In the genomic region with DNA sequence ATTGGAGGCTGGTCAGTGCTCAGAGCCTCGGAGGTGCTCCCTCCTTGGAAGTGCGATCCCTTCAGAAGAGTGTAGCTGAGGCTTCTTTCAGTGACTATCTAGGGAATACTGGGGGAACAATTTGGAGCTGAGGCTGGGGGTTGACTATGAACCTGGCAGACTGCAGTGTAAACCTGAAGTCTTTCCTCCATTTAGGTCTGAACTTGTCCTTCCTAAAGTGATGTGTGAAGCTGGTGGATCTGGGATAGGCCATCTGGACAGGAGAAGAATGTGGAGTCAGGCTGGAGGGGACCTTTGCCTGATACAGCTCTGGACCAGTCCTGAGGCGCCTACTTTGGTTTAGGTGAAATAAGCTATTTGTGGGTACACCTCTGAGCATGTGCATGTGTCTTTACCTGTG, we compare ENCODE assay signal across 1 cellular context.
TF ChIP-seq lines count a peak whose summit lies in the region.

No MANE protein-coding gene starts in this region.

TF ChIP-seq in GM23338, 12 proteins besides CTCF, POLR2A, EP300 and RAD21:
- TF ChIP-seq EZH2 (IDR thresholded peaks at IDR 0.05; ENCODE audit: low read depth, unreplicated experiment) = no peak
- TF ChIP-seq ZNF114 (CRISPR knock-in tag; IDR thresholded peaks at IDR 0.05) = no peak
- no peak for TF ChIP-seq CREB1 (CRISPR knock-in tag; IDR thresholded peaks at IDR 0.05; ENCODE audit: low read depth)
- no peak for TF ChIP-seq NANOG (IDR thresholded peaks at IDR 0.05; ENCODE audit: borderline replicate concordance)
- TF ChIP-seq, protein P1, sequence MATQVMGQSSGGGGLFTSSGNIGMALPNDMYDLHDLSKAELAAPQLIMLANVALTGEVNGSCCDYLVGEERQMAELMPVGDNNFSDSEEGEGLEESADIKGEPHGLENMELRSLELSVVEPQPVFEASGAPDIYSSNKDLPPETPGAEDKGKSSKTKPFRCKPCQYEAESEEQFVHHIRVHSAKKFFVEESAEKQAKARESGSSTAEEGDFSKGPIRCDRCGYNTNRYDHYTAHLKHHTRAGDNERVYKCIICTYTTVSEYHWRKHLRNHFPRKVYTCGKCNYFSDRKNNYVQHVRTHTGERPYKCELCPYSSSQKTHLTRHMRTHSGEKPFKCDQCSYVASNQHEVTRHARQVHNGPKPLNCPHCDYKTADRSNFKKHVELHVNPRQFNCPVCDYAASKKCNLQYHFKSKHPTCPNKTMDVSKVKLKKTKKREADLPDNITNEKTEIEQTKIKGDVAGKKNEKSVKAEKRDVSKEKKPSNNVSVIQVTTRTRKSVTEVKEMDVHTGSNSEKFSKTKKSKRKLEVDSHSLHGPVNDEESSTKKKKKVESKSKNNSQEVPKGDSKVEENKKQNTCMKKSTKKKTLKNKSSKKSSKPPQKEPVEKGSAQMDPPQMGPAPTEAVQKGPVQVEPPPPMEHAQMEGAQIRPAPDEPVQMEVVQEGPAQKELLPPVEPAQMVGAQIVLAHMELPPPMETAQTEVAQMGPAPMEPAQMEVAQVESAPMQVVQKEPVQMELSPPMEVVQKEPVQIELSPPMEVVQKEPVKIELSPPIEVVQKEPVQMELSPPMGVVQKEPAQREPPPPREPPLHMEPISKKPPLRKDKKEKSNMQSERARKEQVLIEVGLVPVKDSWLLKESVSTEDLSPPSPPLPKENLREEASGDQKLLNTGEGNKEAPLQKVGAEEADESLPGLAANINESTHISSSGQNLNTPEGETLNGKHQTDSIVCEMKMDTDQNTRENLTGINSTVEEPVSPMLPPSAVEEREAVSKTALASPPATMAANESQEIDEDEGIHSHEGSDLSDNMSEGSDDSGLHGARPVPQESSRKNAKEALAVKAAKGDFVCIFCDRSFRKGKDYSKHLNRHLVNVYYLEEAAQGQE (IDR thresholded peaks at IDR 0.05; ENCODE audit: unreplicated experiment) = no peak
- no peak for TF ChIP-seq JUNB (IDR thresholded peaks at IDR 0.05; ENCODE audit: unreplicated experiment)
- no peak for TF ChIP-seq ZNF331 (CRISPR knock-in tag; IDR thresholded peaks at IDR 0.05; ENCODE audit: low read depth)
- TF ChIP-seq EZH2phosphoT487 (IDR thresholded peaks at IDR 0.05; ENCODE audit: unreplicated experiment) = no peak
- TF ChIP-seq, protein P2, sequence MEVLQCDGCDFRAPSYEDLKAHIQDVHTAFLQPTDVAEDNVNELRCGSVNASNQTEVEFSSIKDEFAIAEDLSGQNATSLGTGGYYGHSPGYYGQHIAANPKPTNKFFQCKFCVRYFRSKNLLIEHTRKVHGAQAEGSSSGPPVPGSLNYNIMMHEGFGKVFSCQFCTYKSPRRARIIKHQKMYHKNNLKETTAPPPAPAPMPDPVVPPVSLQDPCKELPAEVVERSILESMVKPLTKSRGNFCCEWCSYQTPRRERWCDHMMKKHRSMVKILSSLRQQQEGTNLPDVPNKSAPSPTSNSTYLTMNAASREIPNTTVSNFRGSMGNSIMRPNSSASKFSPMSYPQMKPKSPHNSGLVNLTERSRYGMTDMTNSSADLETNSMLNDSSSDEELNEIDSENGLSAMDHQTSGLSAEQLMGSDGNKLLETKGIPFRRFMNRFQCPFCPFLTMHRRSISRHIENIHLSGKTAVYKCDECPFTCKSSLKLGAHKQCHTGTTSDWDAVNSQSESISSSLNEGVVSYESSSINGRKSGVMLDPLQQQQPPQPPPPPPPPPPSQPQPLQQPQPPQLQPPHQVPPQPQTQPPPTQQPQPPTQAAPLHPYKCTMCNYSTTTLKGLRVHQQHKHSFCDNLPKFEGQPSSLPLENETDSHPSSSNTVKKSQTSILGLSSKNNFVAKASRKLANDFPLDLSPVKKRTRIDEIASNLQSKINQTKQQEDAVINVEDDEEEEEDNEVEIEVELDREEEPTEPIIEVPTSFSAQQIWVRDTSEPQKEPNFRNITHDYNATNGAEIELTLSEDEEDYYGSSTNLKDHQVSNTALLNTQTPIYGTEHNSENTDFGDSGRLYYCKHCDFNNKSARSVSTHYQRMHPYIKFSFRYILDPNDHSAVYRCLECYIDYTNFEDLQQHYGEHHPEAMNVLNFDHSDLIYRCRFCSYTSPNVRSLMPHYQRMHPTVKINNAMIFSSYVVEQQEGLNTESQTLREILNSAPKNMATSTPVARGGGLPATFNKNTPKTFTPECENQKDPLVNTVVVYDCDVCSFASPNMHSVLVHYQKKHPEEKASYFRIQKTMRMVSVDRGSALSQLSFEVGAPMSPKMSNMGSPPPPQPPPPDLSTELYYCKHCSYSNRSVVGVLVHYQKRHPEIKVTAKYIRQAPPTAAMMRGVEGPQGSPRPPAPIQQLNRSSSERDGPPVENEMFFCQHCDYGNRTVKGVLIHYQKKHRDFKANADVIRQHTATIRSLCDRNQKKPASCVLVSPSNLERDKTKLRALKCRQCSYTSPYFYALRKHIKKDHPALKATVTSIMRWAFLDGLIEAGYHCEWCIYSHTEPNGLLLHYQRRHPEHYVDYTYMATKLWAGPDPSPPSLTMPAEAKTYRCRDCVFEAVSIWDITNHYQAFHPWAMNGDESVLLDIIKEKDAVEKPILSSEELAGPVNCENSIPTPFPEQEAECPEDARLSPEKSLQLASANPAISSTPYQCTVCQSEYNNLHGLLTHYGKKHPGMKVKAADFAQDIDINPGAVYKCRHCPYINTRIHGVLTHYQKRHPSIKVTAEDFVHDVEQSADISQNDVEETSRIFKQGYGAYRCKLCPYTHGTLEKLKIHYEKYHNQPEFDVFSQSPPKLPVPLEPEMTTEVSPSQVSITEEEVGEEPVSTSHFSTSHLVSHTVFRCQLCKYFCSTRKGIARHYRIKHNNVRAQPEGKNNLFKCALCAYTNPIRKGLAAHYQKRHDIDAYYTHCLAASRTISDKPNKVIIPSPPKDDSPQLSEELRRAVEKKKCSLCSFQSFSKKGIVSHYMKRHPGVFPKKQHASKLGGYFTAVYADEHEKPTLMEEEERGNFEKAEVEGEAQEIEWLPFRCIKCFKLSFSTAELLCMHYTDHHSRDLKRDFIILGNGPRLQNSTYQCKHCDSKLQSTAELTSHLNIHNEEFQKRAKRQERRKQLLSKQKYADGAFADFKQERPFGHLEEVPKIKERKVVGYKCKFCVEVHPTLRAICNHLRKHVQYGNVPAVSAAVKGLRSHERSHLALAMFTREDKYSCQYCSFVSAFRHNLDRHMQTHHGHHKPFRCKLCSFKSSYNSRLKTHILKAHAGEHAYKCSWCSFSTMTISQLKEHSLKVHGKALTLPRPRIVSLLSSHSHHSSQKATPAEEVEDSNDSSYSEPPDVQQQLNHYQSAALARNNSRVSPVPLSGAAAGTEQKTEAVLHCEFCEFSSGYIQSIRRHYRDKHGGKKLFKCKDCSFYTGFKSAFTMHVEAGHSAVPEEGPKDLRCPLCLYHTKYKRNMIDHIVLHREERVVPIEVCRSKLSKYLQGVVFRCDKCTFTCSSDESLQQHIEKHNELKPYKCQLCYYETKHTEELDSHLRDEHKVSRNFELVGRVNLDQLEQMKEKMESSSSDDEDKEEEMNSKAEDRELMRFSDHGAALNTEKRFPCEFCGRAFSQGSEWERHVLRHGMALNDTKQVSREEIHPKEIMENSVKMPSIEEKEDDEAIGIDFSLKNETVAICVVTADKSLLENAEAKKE (CRISPR knock-in tag; IDR thresholded peaks at IDR 0.05) = no peak
- TF ChIP-seq, protein P3, sequence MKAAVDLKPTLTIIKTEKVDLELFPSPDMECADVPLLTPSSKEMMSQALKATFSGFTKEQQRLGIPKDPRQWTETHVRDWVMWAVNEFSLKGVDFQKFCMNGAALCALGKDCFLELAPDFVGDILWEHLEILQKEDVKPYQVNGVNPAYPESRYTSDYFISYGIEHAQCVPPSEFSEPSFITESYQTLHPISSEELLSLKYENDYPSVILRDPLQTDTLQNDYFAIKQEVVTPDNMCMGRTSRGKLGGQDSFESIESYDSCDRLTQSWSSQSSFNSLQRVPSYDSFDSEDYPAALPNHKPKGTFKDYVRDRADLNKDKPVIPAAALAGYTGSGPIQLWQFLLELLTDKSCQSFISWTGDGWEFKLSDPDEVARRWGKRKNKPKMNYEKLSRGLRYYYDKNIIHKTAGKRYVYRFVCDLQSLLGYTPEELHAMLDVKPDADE (IDR thresholded peaks at IDR 0.05) = no peak
- TF ChIP-seq STAT1 (IDR thresholded peaks at IDR 0.05; ENCODE audit: unreplicated experiment) = no peak
- no peak for TF ChIP-seq POLR2AphosphoS5 (IDR thresholded peaks at IDR 0.05; ENCODE audit: low read depth)
